In the genomic region with DNA sequence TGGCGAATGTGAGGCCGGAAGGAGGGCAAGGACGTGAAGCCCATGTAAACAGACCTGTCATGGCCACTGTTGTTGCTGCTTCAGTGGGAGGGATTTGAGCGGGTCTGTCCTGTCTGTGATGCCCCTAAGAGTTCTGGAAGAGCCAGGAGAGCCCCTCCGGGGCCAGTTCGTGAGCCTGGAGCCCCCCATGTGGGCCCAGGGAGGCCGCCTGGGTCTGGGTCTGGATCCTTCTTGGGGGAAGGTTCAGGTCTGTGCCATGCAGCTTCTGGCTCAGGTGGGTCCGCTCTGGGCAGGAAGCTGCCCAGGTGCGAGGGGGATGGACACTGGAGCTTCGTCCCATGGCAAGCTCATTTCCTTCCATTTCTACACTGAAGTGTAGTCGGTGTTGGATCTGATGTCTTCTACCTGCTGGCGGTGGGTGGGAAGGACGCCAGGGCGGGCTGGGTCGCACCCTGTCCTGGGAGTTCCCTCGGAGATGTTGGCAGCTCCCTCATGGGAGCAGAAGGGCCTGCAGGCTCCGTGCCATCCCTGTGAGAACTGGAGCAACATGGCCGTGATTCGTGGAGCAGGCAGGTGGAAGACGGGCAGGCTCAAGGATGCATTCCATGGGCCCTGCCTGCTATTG, we compare ENCODE assay signal across 24 cellular contexts. TPM values are rescaled to one million over a fixed set of nuclear protein-coding genes. Genes with fewer than 3 reads are reported as not detected.
"Had no signal": no experiment of that assay in that cellular context is flagged by ENCODE, and none has a peak within 500 bp of the region (broad histone marks: within the 10 kb centered on the region; RNA-seq: fewer than 3 reads in every experiment).

No MANE protein-coding gene starts in this region.

- H3K4me3 ChIP-seq: SK-N-MC had no signal

- H3K27ac ChIP-seq: SK-N-MC, VCaP had no signal

- DNase-seq: activated CD4-positive, alpha-beta memory T cell treated with anti-CD3 and anti-CD28 coated beads for 36 hours; activated CD4-positive, alpha-beta T cell treated with anti-CD3 and anti-CD28 coated beads, Interleukin-2, amount 10 ng/mL, durations not matched to agents 7 days and 5 days; activated CD4-positive, CD25-positive, alpha-beta regulatory T cell; activated gamma-delta T cell treated with Interleukin-2 at 50 U/mL for 16 hours; activated naive CD4-positive, alpha-beta T cell treated with anti-CD3 and anti-CD28 coated beads, Interleukin-2, amount 10 ng/mL, durations not matched to agents 7 days and 5 days; activated naive CD8-positive, alpha-beta T cell treated with anti-CD3 and anti-CD28 coated beads for 36 hours; activated T-cell treated with anti-CD3 and anti-CD28 coated beads for 4 hours; activated T-cell treated with anti-CD3 and anti-CD28 coated beads, Interleukin-2, amount 50 U/mL, for 48 hours; anterior cingulate cortex; IMR-90; Kasumi-1; KBM-7; NCI-H1105 treated with DMSO at 0.1 percent for 48 hours; NCI-H146; NCI-H1930; NCI-H2171; NCI-H2227 treated with DMSO at 0.1 percent for 48 hours; NCI-H510A; NCI-H526 treated with DMSO at 0.1 percent for 48 hours; NCI-H82; T-helper 1 cell had no signal

RNA-seq across cellular contexts. Expression of a gene that starts 11.2 kb away (rescaled TPM):
- total RNA-seq: IMR-90, RPMI7951 had no signal
